ENCODE assay signal across 2 cellular contexts in the genomic region with DNA sequence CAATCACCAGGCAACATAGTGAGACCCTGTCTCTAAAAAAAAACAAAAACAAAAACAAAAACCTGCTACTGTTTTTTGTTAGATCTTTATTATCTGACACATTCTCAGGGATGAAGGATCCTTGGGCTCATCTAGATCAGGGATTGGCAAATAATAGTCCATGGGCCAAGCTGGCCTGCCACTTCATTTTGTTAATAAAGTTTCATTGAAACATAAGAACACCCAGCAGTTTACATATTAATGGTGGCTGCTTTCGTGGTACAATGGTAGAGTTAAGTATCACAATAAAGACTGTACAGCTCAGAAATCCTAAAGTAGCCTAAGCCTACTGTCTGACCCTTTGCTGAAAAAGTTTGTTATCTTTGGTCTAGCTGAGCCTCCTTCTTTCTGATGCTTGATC.
TF ChIP-seq lines count a peak whose summit lies in the region.

No MANE protein-coding gene starts in this region.

TF ChIP-seq in GM23338, 12 proteins besides CTCF, POLR2A, EP300 and RAD21:
- no peak for TF ChIP-seq STAT1 (IDR thresholded peaks at IDR 0.05; ENCODE audit: unreplicated experiment)
- TF ChIP-seq JUNB (IDR thresholded peaks at IDR 0.05; ENCODE audit: unreplicated experiment) = no peak
- TF ChIP-seq, protein P1, sequence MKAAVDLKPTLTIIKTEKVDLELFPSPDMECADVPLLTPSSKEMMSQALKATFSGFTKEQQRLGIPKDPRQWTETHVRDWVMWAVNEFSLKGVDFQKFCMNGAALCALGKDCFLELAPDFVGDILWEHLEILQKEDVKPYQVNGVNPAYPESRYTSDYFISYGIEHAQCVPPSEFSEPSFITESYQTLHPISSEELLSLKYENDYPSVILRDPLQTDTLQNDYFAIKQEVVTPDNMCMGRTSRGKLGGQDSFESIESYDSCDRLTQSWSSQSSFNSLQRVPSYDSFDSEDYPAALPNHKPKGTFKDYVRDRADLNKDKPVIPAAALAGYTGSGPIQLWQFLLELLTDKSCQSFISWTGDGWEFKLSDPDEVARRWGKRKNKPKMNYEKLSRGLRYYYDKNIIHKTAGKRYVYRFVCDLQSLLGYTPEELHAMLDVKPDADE (IDR thresholded peaks at IDR 0.05) = no peak
- no peak for TF ChIP-seq EZH2phosphoT487 (IDR thresholded peaks at IDR 0.05; ENCODE audit: unreplicated experiment)
- TF ChIP-seq ZNF114 (CRISPR knock-in tag; IDR thresholded peaks at IDR 0.05) = no peak
- TF ChIP-seq, protein P2, sequence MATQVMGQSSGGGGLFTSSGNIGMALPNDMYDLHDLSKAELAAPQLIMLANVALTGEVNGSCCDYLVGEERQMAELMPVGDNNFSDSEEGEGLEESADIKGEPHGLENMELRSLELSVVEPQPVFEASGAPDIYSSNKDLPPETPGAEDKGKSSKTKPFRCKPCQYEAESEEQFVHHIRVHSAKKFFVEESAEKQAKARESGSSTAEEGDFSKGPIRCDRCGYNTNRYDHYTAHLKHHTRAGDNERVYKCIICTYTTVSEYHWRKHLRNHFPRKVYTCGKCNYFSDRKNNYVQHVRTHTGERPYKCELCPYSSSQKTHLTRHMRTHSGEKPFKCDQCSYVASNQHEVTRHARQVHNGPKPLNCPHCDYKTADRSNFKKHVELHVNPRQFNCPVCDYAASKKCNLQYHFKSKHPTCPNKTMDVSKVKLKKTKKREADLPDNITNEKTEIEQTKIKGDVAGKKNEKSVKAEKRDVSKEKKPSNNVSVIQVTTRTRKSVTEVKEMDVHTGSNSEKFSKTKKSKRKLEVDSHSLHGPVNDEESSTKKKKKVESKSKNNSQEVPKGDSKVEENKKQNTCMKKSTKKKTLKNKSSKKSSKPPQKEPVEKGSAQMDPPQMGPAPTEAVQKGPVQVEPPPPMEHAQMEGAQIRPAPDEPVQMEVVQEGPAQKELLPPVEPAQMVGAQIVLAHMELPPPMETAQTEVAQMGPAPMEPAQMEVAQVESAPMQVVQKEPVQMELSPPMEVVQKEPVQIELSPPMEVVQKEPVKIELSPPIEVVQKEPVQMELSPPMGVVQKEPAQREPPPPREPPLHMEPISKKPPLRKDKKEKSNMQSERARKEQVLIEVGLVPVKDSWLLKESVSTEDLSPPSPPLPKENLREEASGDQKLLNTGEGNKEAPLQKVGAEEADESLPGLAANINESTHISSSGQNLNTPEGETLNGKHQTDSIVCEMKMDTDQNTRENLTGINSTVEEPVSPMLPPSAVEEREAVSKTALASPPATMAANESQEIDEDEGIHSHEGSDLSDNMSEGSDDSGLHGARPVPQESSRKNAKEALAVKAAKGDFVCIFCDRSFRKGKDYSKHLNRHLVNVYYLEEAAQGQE (IDR thresholded peaks at IDR 0.05; ENCODE audit: unreplicated experiment) = no peak
- TF ChIP-seq, protein P3, sequence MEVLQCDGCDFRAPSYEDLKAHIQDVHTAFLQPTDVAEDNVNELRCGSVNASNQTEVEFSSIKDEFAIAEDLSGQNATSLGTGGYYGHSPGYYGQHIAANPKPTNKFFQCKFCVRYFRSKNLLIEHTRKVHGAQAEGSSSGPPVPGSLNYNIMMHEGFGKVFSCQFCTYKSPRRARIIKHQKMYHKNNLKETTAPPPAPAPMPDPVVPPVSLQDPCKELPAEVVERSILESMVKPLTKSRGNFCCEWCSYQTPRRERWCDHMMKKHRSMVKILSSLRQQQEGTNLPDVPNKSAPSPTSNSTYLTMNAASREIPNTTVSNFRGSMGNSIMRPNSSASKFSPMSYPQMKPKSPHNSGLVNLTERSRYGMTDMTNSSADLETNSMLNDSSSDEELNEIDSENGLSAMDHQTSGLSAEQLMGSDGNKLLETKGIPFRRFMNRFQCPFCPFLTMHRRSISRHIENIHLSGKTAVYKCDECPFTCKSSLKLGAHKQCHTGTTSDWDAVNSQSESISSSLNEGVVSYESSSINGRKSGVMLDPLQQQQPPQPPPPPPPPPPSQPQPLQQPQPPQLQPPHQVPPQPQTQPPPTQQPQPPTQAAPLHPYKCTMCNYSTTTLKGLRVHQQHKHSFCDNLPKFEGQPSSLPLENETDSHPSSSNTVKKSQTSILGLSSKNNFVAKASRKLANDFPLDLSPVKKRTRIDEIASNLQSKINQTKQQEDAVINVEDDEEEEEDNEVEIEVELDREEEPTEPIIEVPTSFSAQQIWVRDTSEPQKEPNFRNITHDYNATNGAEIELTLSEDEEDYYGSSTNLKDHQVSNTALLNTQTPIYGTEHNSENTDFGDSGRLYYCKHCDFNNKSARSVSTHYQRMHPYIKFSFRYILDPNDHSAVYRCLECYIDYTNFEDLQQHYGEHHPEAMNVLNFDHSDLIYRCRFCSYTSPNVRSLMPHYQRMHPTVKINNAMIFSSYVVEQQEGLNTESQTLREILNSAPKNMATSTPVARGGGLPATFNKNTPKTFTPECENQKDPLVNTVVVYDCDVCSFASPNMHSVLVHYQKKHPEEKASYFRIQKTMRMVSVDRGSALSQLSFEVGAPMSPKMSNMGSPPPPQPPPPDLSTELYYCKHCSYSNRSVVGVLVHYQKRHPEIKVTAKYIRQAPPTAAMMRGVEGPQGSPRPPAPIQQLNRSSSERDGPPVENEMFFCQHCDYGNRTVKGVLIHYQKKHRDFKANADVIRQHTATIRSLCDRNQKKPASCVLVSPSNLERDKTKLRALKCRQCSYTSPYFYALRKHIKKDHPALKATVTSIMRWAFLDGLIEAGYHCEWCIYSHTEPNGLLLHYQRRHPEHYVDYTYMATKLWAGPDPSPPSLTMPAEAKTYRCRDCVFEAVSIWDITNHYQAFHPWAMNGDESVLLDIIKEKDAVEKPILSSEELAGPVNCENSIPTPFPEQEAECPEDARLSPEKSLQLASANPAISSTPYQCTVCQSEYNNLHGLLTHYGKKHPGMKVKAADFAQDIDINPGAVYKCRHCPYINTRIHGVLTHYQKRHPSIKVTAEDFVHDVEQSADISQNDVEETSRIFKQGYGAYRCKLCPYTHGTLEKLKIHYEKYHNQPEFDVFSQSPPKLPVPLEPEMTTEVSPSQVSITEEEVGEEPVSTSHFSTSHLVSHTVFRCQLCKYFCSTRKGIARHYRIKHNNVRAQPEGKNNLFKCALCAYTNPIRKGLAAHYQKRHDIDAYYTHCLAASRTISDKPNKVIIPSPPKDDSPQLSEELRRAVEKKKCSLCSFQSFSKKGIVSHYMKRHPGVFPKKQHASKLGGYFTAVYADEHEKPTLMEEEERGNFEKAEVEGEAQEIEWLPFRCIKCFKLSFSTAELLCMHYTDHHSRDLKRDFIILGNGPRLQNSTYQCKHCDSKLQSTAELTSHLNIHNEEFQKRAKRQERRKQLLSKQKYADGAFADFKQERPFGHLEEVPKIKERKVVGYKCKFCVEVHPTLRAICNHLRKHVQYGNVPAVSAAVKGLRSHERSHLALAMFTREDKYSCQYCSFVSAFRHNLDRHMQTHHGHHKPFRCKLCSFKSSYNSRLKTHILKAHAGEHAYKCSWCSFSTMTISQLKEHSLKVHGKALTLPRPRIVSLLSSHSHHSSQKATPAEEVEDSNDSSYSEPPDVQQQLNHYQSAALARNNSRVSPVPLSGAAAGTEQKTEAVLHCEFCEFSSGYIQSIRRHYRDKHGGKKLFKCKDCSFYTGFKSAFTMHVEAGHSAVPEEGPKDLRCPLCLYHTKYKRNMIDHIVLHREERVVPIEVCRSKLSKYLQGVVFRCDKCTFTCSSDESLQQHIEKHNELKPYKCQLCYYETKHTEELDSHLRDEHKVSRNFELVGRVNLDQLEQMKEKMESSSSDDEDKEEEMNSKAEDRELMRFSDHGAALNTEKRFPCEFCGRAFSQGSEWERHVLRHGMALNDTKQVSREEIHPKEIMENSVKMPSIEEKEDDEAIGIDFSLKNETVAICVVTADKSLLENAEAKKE (CRISPR knock-in tag; IDR thresholded peaks at IDR 0.05) = no peak
- TF ChIP-seq EZH2 (IDR thresholded peaks at IDR 0.05; ENCODE audit: low read depth, unreplicated experiment) = no peak

TF ChIP-seq in K562, 482 proteins besides CTCF, POLR2A, EP300 and RAD21:
- TF ChIP-seq, protein P4, sequence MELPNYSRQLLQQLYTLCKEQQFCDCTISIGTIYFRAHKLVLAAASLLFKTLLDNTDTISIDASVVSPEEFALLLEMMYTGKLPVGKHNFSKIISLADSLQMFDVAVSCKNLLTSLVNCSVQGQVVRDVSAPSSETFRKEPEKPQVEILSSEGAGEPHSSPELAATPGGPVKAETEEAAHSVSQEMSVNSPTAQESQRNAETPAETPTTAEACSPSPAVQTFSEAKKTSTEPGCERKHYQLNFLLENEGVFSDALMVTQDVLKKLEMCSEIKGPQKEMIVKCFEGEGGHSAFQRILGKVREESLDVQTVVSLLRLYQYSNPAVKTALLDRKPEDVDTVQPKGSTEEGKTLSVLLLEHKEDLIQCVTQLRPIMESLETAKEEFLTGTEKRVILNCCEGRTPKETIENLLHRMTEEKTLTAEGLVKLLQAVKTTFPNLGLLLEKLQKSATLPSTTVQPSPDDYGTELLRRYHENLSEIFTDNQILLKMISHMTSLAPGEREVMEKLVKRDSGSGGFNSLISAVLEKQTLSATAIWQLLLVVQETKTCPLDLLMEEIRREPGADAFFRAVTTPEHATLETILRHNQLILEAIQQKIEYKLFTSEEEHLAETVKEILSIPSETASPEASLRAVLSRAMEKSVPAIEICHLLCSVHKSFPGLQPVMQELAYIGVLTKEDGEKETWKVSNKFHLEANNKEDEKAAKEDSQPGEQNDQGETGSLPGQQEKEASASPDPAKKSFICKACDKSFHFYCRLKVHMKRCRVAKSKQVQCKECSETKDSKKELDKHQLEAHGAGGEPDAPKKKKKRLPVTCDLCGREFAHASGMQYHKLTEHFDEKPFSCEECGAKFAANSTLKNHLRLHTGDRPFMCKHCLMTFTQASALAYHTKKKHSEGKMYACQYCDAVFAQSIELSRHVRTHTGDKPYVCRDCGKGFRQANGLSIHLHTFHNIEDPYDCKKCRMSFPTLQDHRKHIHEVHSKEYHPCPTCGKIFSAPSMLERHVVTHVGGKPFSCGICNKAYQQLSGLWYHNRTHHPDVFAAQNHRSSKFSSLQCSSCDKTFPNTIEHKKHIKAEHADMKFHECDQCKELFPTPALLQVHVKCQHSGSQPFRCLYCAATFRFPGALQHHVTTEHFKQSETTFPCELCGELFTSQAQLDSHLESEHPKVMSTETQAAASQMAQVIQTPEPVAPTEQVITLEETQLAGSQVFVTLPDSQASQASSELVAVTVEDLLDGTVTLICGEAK (IDR thresholded peaks at IDR 0.05) = peak; percentile 85
- TF ChIP-seq, protein P4 (CRISPR knock-in tag; IDR thresholded peaks at IDR 0.05) = peak; percentile 62; the same call in 1 of the 2 replicates
- no peak for TF ChIP-seq PHB (CRISPR knock-in tag; IDR thresholded peaks at IDR 0.05)
TF ChIP-seq in K562: peak in this region for 1.
